1 cellular context compared by ENCODE assay signal in genomic region chr10:117165557-117166419, GRCh38.
TF ChIP-seq lines count a peak whose summit lies in the region.

No MANE protein-coding gene starts in this region.

TF ChIP-seq in HEK293, 187 proteins besides CTCF, POLR2A, EP300 and RAD21 (continued from another document and continues in another):
- TF ChIP-seq PBX3 (CRISPR knock-in tag; IDR thresholded peaks at IDR 0.05) (no peak), GLI4 (tag by site-specific recombination; IDR thresholded peaks at IDR 0.05) (no peak), ZNF473 (tag by site-specific recombination; IDR thresholded peaks at IDR 0.05) (no peak), TRIM28 (IDR thresholded peaks at IDR 0.05; ENCODE audit: borderline replicate concordance, low read length) (no peak), PRDM2 (tag by site-specific recombination; IDR thresholded peaks at IDR 0.05; ENCODE audit: borderline replicate concordance) (no peak), BCL11B (tag by site-specific recombination; IDR thresholded peaks at IDR 0.05; ENCODE audit: low read depth) (no peak), ZNF311 (tag by site-specific recombination; IDR thresholded peaks at IDR 0.05; ENCODE audit: borderline replicate concordance) (no peak), ZBTB6 (tag by site-specific recombination; IDR thresholded peaks at IDR 0.05) (peak; percentile 79; the same call in 1 of the 2 replicates), ZSCAN4 (tag by site-specific recombination; IDR thresholded peaks at IDR 0.05) (no peak), ZNF133 (tag by site-specific recombination; IDR thresholded peaks at IDR 0.05) (no peak), ZNF610 (tag by site-specific recombination; IDR thresholded peaks at IDR 0.05; ENCODE audit: borderline replicate concordance) (no peak), ZNF175 (tag by site-specific recombination; IDR thresholded peaks at IDR 0.05) (no peak), ZNF302 (tag by site-specific recombination; IDR thresholded peaks at IDR 0.05; ENCODE audit: low read depth) (no peak), PRDM1 (tag by site-specific recombination; IDR thresholded peaks at IDR 0.05) (no peak), ZNF510 (tag by site-specific recombination; IDR thresholded peaks at IDR 0.05; ENCODE audit: insufficient replicate concordance) (no peak), ZNF394 (tag by site-specific recombination; IDR thresholded peaks at IDR 0.05; ENCODE audit: borderline replicate concordance) (no peak), KLF17 (tag by site-specific recombination; IDR thresholded peaks at IDR 0.05) (no peak), ZNF571 (tag by site-specific recombination; IDR thresholded peaks at IDR 0.05) (no peak), ZNF2 (tag by site-specific recombination; IDR thresholded peaks at IDR 0.05) (0 out of 2 replicates have a peak, but pooled peaks have one; percentile 54), ZNF518A (tag by site-specific recombination; conservative IDR thresholded peaks at IDR 0.05; ENCODE audit: low read depth) (no peak), ZNF544 (tag by site-specific recombination; IDR thresholded peaks at IDR 0.05) (no peak), ZNF404 (tag by site-specific recombination; IDR thresholded peaks at IDR 0.05) (no peak), KLF16 (tag by site-specific recombination; IDR thresholded peaks at IDR 0.05) (no peak), TCF7L2 (IDR thresholded peaks at IDR 0.05; ENCODE audit: borderline replicate concordance, low read depth, low read length) (no peak), ZNF768 (tag by site-specific recombination; IDR thresholded peaks at IDR 0.05) (no peak), ZNF10 (tag by site-specific recombination; IDR thresholded peaks at IDR 0.05) (no peak), ZNF704 (tag by site-specific recombination; IDR thresholded peaks at IDR 0.05) (no peak), ZBTB21 (tag by site-specific recombination; IDR thresholded peaks at IDR 0.05) (no peak), ZNF513 (tag by site-specific recombination; IDR thresholded peaks at IDR 0.05) (no peak), ZNF747 (tag by site-specific recombination; IDR thresholded peaks at IDR 0.05) (no peak), ZNF221 (tag by site-specific recombination; IDR thresholded peaks at IDR 0.05; ENCODE audit: borderline replicate concordance) (no peak), ZBTB49 (tag by site-specific recombination; IDR thresholded peaks at IDR 0.05; ENCODE audit: low read depth) (no peak), ZNF23 (tag by site-specific recombination; IDR thresholded peaks at IDR 0.05; ENCODE audit: borderline replicate concordance) (no peak), ZEB2 (tag by site-specific recombination; IDR thresholded peaks at IDR 0.05) (no peak), ZSCAN5A (tag by site-specific recombination; IDR thresholded peaks at IDR 0.05) (no peak), OVOL3 (tag by site-specific recombination; IDR thresholded peaks at IDR 0.05) (no peak)
